ENCODE assay signal across 19 cellular contexts in the genomic region with DNA sequence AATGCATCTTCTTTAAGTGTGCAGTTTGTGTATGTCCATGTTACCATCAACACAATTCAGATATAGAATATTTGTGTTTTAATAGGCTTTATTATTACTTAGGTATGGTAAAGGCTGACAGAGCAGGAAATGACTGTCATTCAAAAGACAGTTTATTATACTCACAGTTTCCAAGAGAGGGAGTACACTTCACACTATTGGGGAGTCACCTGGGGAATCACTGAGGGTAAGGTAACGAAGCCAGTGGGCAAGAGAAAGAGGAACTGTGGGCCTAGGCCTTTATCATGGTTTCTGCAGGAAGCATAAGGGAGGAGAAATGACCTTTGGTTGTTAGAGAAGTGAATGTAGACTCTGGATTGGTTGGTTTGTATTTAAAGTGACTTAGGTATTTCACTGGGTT.
DNase-seq lines count a peak whose midpoint lies in the region; ATAC-seq, FAIRE-seq and TF ChIP-seq lines count a peak whose summit lies in the region.
"Had no signal": no experiment of that assay in that cellular context is flagged by ENCODE, and none has a peak within 500 bp of the region (broad histone marks: within the 10 kb centered on the region; RNA-seq: fewer than 3 reads in every experiment).

No MANE protein-coding gene starts in this region.

- no peak overlapping the region for H3K4me3 ChIP-seq in SJCRH30
- H3K4me3 ChIP-seq: uterus had no signal

- FAIRE-seq in GM12892 (lab: Jason Lieb, UNC): peak; percentile 5

- no peaks in the 10 kb centered on the region for H3K27me3 ChIP-seq in SJCRH30
- H3K27me3 ChIP-seq: uterus had no signal

- 0 out of 2 replicates have a peak, but pooled peaks cover 3% of the 10 kb centered on the region for H3K9me3 ChIP-seq in SJCRH30 (replicated peaks)
- H3K9me3 ChIP-seq: uterus had no signal

- no peaks in the 10 kb centered on the region; the same call in 1 of the 2 replicates for H3K36me3 ChIP-seq in SJCRH30
- H3K36me3 ChIP-seq: uterus had no signal

- H3K4me1 ChIP-seq in SJCRH30: no peaks in the 10 kb centered on the region
- H3K4me1 ChIP-seq: uterus had no signal

- ATAC-seq in GM19395 (IDR thresholded peaks at IDR 0.05; ENCODE audit: unreplicated experiment) (peak; percentile 58), HG02885 (IDR thresholded peaks at IDR 0.05; ENCODE audit: poor library complexity, unreplicated experiment) (peak; percentile 88), HG02840 (IDR thresholded peaks at IDR 0.05; ENCODE audit: low FRiP score, unreplicated experiment) (no peak), HG03135 (IDR thresholded peaks at IDR 0.05; ENCODE audit: unreplicated experiment) (no peak)
- ATAC-seq: effector memory CD8-positive, alpha-beta T cell; T-cell had no signal

- no peak overlapping the region for H3K27ac ChIP-seq in SJCRH30
- H3K27ac ChIP-seq: KMS-11, uterus had no signal

- DNase-seq in GM12892 (ENCODE audit: insufficient read length) (no peak), RPMI8226 (peak; percentile 2), SJCRH30 (no peak), NCI-H748 treated with DMSO at 0.1 percent for 48 hours (lab: John Stamatoyannopoulos, UW) (no peak)
- DNase-seq: activated gamma-delta T cell; anterior cingulate cortex; cerebellar nuclear complex; effector memory CD8-positive, alpha-beta T cell; islet precursor cell; mesenchymal stem cell; NCI-H1417 treated with DMSO at 0.1 percent for 48 hours; NCI-H226; T-cell; uterus had no signal

- no peak for TF ChIP-seq POLR2A in GM12892 (IDR thresholded peaks at IDR 0.05; ENCODE audit: low read depth, low read length)

Comparison
In these comparisons a context has a peak if more than half of its experiments do, and no peak if none do; other contexts are left out.
1. ATAC-seq: peak in GM19395 (single experiment) and HG02885 (single experiment); none in HG02840 (single experiment) and HG03135 (single experiment).